Comparison of ENCODE assay signal across 25 cellular contexts in the genomic region with DNA sequence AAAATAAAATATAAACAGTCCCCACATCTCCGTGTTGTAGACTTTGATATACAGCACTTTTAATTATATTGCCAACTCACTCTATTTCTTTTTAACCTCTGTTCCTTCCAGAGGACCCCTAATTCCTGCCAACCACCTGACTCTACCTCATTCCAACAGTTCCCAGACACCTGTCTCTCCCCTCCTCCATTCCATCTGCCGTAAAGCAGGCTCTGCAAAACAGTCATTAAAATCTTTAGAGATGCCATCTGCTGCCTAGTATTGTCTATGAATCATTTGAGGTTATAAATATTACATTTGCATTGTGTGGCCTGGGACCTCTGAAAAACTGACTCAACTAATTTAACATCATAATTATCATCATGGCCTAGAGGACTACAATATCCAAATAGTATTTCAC.
DNase-seq lines count a peak whose midpoint lies in the region; ATAC-seq and TF ChIP-seq lines count a peak whose summit lies in the region.
"Had no signal": no experiment of that assay in that cellular context is flagged by ENCODE, and none has a peak within 500 bp of the region (broad histone marks: within the 10 kb centered on the region; RNA-seq: fewer than 3 reads in every experiment).

No MANE protein-coding gene starts in this region.

- H3K27ac ChIP-seq in foreskin keratinocyte (no peak overlapping the region), heart left ventricle (no peak overlapping the region)
- H3K27ac ChIP-seq: ascending aorta, heart right ventricle, upper lobe of right lung had no signal

- no peak overlapping the region for H3K4me3 ChIP-seq in heart left ventricle
- H3K4me3 ChIP-seq: ascending aorta, GM23338, heart right ventricle, K562, upper lobe of right lung had no signal

- DNase-seq in DMS 273 treated with DMSO at 0.1 percent for 48 hours (lab: John Stamatoyannopoulos, UW): peak; percentile 52
- DNase-seq in LHCN-M2 (ENCODE audit: low read depth): peak; percentile 42
- DNase-seq in NCI-H82 (lab: John Stamatoyannopoulos, UW): peak; percentile 84
- DNase-seq in foreskin keratinocyte: peak in 1 of 2 donors; percentile 33
- no peak for DNase-seq in heart left ventricle
- DNase-seq in NOMO-1 treated with DMSO at 0.1 percent for 48 hours (lab: John Stamatoyannopoulos, UW; ENCODE audit: unreplicated experiment): no peak
- DNase-seq in progenitor cell of endocrine pancreas (ENCODE audit: low spot score, unreplicated experiment): no peak
- DNase-seq: activated CD4-positive, alpha-beta memory T cell treated with anti-CD3 and anti-CD28 coated beads for 36 hours; activated naive CD8-positive, alpha-beta T cell treated with anti-CD3 and anti-CD28 coated beads for 36 hours; central memory CD4-positive, alpha-beta T cell; heart right ventricle; left colon; NCI-H187 treated with DMSO at 0.1 percent for 48 hours; NCI-H510A treated with DMSO at 0.1 percent for 48 hours; nucleus accumbens; SHP77 treated with DMSO at 0.1 percent for 48 hours; small intestine; stimulated activated CD4-positive, alpha-beta T cell treated with anti-CD3 and anti-CD28 coated beads, Interleukin-1b, Interleukin-23, amount 100 ng/mL, for 48 hours; upper lobe of right lung had no signal

- WGBS in heart left ventricle, 4 donors: 77 to 89% (median 78%) methylated on average over 2 of the region's 2 CpGs

- no peaks in the 10 kb centered on the region for H3K9me3 Mint-ChIP-seq in progenitor cell of endocrine pancreas (ENCODE audit: low read depth)
- H3K9me3 Mint-ChIP-seq: activated CD4-positive, alpha-beta memory T cell treated with anti-CD3 and anti-CD28 coated beads for 36 hours; activated naive CD8-positive, alpha-beta T cell treated with anti-CD3 and anti-CD28 coated beads for 36 hours; CD14-positive monocyte; GM23338 had no signal

- intact Hi-C loops in heart left ventricle (cut with DNase I): loop anchor here in 1 of 10 donors (5.0 kb wide), 1 partner anchor 354 kb away; no protein-coding TSS in a partner anchor

- no peaks in the 10 kb centered on the region for H3K36me3 Mint-ChIP-seq in progenitor cell of endocrine pancreas (ENCODE audit: insufficient read depth)
- H3K36me3 Mint-ChIP-seq: activated CD4-positive, alpha-beta memory T cell treated with anti-CD3 and anti-CD28 coated beads for 36 hours; activated naive CD8-positive, alpha-beta T cell treated with anti-CD3 and anti-CD28 coated beads for 36 hours; CD14-positive monocyte had no signal

- H3K4me3 Mint-ChIP-seq in progenitor cell of endocrine pancreas (ENCODE audit: low read depth): no peak overlapping the region
- H3K4me3 Mint-ChIP-seq: activated CD4-positive, alpha-beta memory T cell treated with anti-CD3 and anti-CD28 coated beads for 36 hours; activated naive CD8-positive, alpha-beta T cell treated with anti-CD3 and anti-CD28 coated beads for 36 hours; CD14-positive monocyte; GM23338 had no signal

- H3K27ac Mint-ChIP-seq in progenitor cell of endocrine pancreas: no peak overlapping the region
- H3K27ac Mint-ChIP-seq: activated CD4-positive, alpha-beta memory T cell treated with anti-CD3 and anti-CD28 coated beads for 36 hours; activated naive CD8-positive, alpha-beta T cell treated with anti-CD3 and anti-CD28 coated beads for 36 hours; CD14-positive monocyte; GM23338 had no signal

- peak; percentile 20 for ATAC-seq in foreskin keratinocyte
- no peak for ATAC-seq in heart left ventricle
- ATAC-seq in HG03280 (IDR thresholded peaks at IDR 0.05; ENCODE audit: unreplicated experiment): no peak
- ATAC-seq: activated CD4-positive, CD25-positive, alpha-beta regulatory T cell treated with anti-CD3 and anti-CD28 coated beads, Interleukin-2, amount 50 U/mL, for 24 hours; GM23338; heart right ventricle; K562; left colon; upper lobe of right lung had no signal

- no peaks in the 10 kb centered on the region for H3K4me1 Mint-ChIP-seq in progenitor cell of endocrine pancreas (ENCODE audit: low read depth)
- H3K4me1 Mint-ChIP-seq: activated naive CD8-positive, alpha-beta T cell treated with anti-CD3 and anti-CD28 coated beads for 36 hours; CD14-positive monocyte; GM23338 had no signal

- no peaks in the 10 kb centered on the region for H3K9me3 ChIP-seq in heart left ventricle
- H3K9me3 ChIP-seq: ascending aorta, heart right ventricle, upper lobe of right lung had no signal

- TF ChIP-seq CTCF in foreskin keratinocyte (conservative IDR thresholded peaks at IDR 0.05): no peak
- no peak for TF ChIP-seq CTCF in heart left ventricle (IDR thresholded peaks at IDR 0.05)
- no peak for TF ChIP-seq CTCF in progenitor cell of endocrine pancreas (IDR thresholded peaks at IDR 0.05; ENCODE audit: unreplicated experiment)

- no peaks in the 10 kb centered on the region for H3K36me3 ChIP-seq in heart left ventricle
- H3K36me3 ChIP-seq: ascending aorta, heart right ventricle, upper lobe of right lung had no signal

- H3K27me3 ChIP-seq in foreskin keratinocyte (no peaks in the 10 kb centered on the region), heart left ventricle (no peaks in the 10 kb centered on the region)
- H3K27me3 ChIP-seq: ascending aorta, heart right ventricle, upper lobe of right lung had no signal

- no peak for TF ChIP-seq POLR2A in heart left ventricle (IDR thresholded peaks at IDR 0.05)

- H3K4me1 ChIP-seq in foreskin keratinocyte (no peaks in the 10 kb centered on the region), heart left ventricle (peaks cover 0 to 10% (median 0%) of the 10 kb centered on the region in 12 donors)
- H3K4me1 ChIP-seq: upper lobe of right lung had no signal

- no peaks in the 10 kb centered on the region for H3K27me3 Mint-ChIP-seq in progenitor cell of endocrine pancreas

Comparison
In these comparisons a context has a peak if more than half of its experiments do, and no peak if none do; other contexts are left out.
1. DNase-seq: peak in DMS 273 treated with DMSO at 0.1 percent for 48 hours (single experiment), LHCN-M2 (single experiment) and NCI-H82 (single experiment); none in heart left ventricle (0 of 5), NOMO-1 treated with DMSO at 0.1 percent for 48 hours (single experiment) and progenitor cell of endocrine pancreas (single experiment).